In the genomic region with DNA sequence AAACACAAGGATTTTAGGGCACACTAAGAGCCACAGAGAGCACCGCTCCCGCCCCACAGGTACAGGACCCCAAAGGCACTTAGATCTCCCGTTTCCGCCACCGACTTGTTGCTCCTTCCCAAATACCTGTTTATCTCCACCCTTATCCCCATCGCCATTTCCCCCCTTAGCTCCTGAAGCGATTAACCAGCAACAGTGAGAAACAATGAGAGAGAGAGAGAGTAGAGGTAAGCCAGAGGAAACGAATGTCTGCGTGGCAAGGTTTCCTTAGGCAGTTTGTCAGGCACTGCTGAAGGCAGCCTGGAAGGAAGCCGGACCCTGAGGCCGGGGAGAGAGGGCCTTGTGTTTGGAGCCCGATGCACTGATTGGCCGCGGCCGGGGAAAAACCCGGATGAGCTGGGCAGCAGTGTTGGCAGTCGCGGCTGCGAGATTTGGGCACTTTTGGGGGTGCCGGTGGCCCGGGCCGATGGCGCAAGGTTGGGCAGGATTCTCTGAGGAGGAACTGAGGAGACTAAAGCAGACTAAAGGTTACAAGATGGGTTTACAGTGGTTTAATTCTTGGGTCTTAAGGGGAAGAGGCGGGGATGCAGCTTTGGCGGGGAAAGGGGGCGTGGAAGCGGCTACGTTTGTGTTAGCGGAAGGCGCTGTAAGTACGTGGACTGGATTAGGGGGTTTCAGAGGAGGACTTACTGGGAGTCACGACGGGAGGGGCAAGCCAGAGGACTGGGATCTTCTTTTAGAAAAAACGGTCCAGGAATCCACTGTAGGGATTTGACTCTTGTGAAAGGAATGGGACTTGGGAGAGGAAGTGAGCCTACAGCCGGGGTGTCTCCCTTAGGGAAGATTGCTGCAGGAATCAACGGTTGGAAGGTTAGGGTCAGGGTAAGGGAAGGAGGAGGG, we compare ENCODE assay signal across 8 cellular contexts. TPM values are rescaled to one million over a fixed set of nuclear protein-coding genes. Genes with fewer than 3 reads are reported as not detected.
DNase-seq lines count a peak whose midpoint lies in the region; ATAC-seq and TF ChIP-seq lines count a peak whose summit lies in the region.

A gene with protein sequence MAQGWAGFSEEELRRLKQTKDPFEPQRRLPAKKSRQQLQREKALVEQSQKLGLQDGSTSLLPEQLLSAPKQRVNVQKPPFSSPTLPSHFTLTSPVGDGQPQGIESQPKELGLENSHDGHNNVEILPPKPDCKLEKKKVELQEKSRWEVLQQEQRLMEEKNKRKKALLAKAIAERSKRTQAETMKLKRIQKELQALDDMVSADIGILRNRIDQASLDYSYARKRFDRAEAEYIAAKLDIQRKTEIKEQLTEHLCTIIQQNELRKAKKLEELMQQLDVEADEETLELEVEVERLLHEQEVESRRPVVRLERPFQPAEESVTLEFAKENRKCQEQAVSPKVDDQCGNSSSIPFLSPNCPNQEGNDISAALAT (plus strand): TSS at position 409 of the 900 bp plus-strand sequence. CDS start 58 bp downstream, at position 467.

- peaks cover 6 to 11% of the 10 kb centered on the region in 2 donors for H3K4me1 Mint-ChIP-seq in natural killer cell

- H3K9me3 ChIP-seq in DOHH2 (ENCODE audit: control insufficient read depth, insufficient read depth, low read length) (no peaks in the 10 kb centered on the region), Karpas-422 (ENCODE audit: low read length) (no peaks in the 10 kb centered on the region)

- H3K27me3 Mint-ChIP-seq in natural killer cell (ENCODE audit: low read depth in 2 of 2): peaks cover 0 to 7% of the 10 kb centered on the region in 2 donors

- H3K4me3 ChIP-seq in DOHH2 (ENCODE audit: low read length) (peak within 1 kb of the TSS; percentile 79), Karpas-422 (ENCODE audit: low read length) (peak within 1 kb of the TSS; percentile 91), fibroblast of pulmonary artery (replicated peaks; ENCODE audit: low read depth, low read length) (peak within 1 kb of the TSS; percentile 95)

- H3K9me2 ChIP-seq in DOHH2 (replicated peaks; ENCODE audit: control insufficient read depth, low read length) (no peaks in the 10 kb centered on the region), Karpas-422 (replicated peaks; ENCODE audit: insufficient read depth, low read length) (no peaks in the 10 kb centered on the region; the same call in 1 of the 2 replicates)

- H3K4me2 ChIP-seq in DOHH2 (ENCODE audit: low read length): peak within 1 kb of the TSS; percentile 72
- H3K4me2 ChIP-seq in Karpas-422 (ENCODE audit: low read depth, low read length, poor library complexity, severe bottlenecking): peak within 1 kb of the TSS; percentile 84

- no peak within 1 kb of the TSS for H3K4me3 Mint-ChIP-seq in natural killer cell

- peak within 1 kb of the TSS; percentile 80 for H2AFZ ChIP-seq in Karpas-422 (ENCODE audit: low read length)

- H3K9ac ChIP-seq in Karpas-422 (ENCODE audit: low read length): peak within 1 kb of the TSS; percentile 81

- peaks cover 15% of the 10 kb centered on the region for H3K4me1 ChIP-seq in DOHH2 (ENCODE audit: control insufficient read depth, low read length)
- H3K4me1 ChIP-seq in Karpas-422 (ENCODE audit: low read length): peaks cover 29% of the 10 kb centered on the region

- ATAC-seq in GM21825 (IDR thresholded peaks at IDR 0.05; ENCODE audit: unreplicated experiment): peak; percentile 98
- peak; percentile 95 to 96 (median 96) for ATAC-seq in natural killer cell

- H3K27me3 ChIP-seq in DOHH2 (ENCODE audit: control insufficient read depth, low read length) (no peaks in the 10 kb centered on the region), Karpas-422 (ENCODE audit: low read length) (no peaks in the 10 kb centered on the region)

- peaks cover 47% of the 10 kb centered on the region for H3K79me2 ChIP-seq in DOHH2 (ENCODE audit: control insufficient read depth, low read length)
- H3K79me2 ChIP-seq in Karpas-422 (ENCODE audit: low read length): peaks cover 47% of the 10 kb centered on the region

- no peaks in the 10 kb centered on the region for H3K36me3 Mint-ChIP-seq in natural killer cell

- H3K27ac ChIP-seq in DOHH2 (ENCODE audit: low read depth, low read length): peak within 1 kb of the TSS; percentile 63
- H3K27ac ChIP-seq in Karpas-422 (ENCODE audit: low read length): peak within 1 kb of the TSS; percentile 79

- no peak for TF ChIP-seq CTCF in DOHH2 (IDR thresholded peaks at IDR 0.05; ENCODE audit: low read depth, low read length, poor library complexity, severe bottlenecking)
- TF ChIP-seq CTCF in fibroblast of pulmonary artery (IDR thresholded peaks at IDR 0.05; ENCODE audit: low read length, missing control alignments): no peak
- TF ChIP-seq CTCF in natural killer cell (IDR thresholded peaks at IDR 0.05): no peak

- DNase-seq in Karpas-422 (peak; percentile 95), RPMI7951 (ENCODE audit: low read depth) (peak; percentile 94), fibroblast of pulmonary artery (ENCODE audit: low read depth) (peak; percentile 95), natural killer cell (peak; percentile 83)
- peak; percentile 63 to 75 for DNase-seq in activated T-helper 1 cell treated with anti-CD3 and anti-CD28 coated beads, Interleukin-2, amount 50 U/mL, for 16 hours (ENCODE audit: low read depth in 1 of 2, low spot score in 1 of 2)
- DNase-seq in stimulated activated naive CD4-positive, alpha-beta T cell treated with Interleukin-2 at 50 U/mL for 16 hours (lab: John Stamatoyannopoulos, UW): peak; percentile 86

- intact Hi-C loops in natural killer cell (cut with micrococcal nuclease): loop anchor here (5.0 kb wide), 3 partner anchors 455 to 780 kb away; a partner anchor contains a TSS

- no peaks in the 10 kb centered on the region for H3K9me3 Mint-ChIP-seq in natural killer cell

- H3K36me3 ChIP-seq in DOHH2 (ENCODE audit: control insufficient read depth, low read length) (peaks cover 17% of the 10 kb centered on the region), Karpas-422 (ENCODE audit: insufficient read depth, low read length) (peaks cover 5% of the 10 kb centered on the region; the same call in 1 of the 2 replicates)

- H3F3A ChIP-seq in DOHH2 (ENCODE audit: control insufficient read depth, insufficient read depth): no peaks in the 10 kb centered on the region

- H3K27ac Mint-ChIP-seq in natural killer cell: no peak within 1 kb of the TSS

- no peaks in the 10 kb centered on the region for H4K20me1 ChIP-seq in DOHH2 (ENCODE audit: control insufficient read depth, insufficient read depth, low read depth, low read length)
- H4K20me1 ChIP-seq in Karpas-422 (ENCODE audit: insufficient read depth, low read depth, low read length): no peaks in the 10 kb centered on the region

RNA-seq across cellular contexts. Expression of the gene that starts here (rescaled TPM):
- 7.2 and 13.1 TPM in 2 replicates for total RNA-seq in Karpas-422 (2014; rRNA removed; shearing (Covaris generic); ENCODE audit: low replicate concordance)
- total RNA-seq in RPMI7951 (2014; rRNA removed; shearing (Covaris generic)): 19.8 and 21.1 TPM in 2 replicates
- 10 to 100 TPM; 17.4 to 23.6 (median 20.8) TPM for total RNA-seq in natural killer cell

Comparison
In these comparisons a context has a peak if more than half of its experiments do, and no peak if none do; other contexts are left out.
1. Peak in every context shown above with its lines: DNase-seq, ATAC-seq, H3K4me3 ChIP-seq and H3K27ac ChIP-seq.